Comparison of ENCODE assay signal across 7 cellular contexts in the genomic region with DNA sequence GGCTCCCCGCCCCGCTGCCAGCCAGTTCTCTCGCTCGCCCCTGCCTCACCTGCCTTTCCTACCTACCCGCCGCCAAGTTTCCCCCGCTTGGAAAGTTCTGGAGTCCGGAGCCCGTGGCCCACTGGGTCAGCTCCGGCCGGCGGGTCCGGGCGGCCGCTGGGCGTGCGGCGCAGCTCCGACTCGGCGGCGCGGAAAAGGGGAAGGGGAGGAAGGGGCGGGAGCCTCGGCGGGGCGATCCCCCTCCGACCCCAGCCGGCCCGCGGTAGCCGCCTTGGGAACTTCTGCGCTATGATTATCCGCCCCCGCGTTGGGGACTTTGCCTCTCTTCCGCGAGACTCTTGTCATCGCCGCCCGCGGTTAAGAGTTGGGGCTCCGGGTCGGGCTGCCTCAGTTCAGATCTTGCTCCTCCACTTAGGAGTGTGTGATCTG. TPM values are rescaled to one million over a fixed set of nuclear protein-coding genes. Genes with fewer than 3 reads are reported as not detected.
DNase-seq lines count a peak whose midpoint lies in the region; ATAC-seq, FAIRE-seq and TF ChIP-seq lines count a peak whose summit lies in the region.

No MANE protein-coding gene starts in this region.

- CTCF ChIA-PET in T-cell (lab: Charles Lee): interaction anchor here in 1 of 2 donors (1.0 to 1.6 kb wide), 3 partner anchors 10 to 221 kb away, joined by 3 to 16 read pairs (median 5); a partner anchor contains a TSS

- no peaks in the 10 kb centered on the region for H3K9me3 Mint-ChIP-seq in T-cell

- DNase-seq in T-cell: peak in 32 of 34 experiments; percentile 10 to 48 (median 29)
- DNase-seq in astrocyte of the hippocampus (ENCODE audit: low read depth, low spot score): peak; percentile 16
- DNase-seq in keratinocyte (ENCODE audit: low read depth, low spot score): no peak
- DNase-seq in stimulated activated CD4-positive, alpha-beta T cell treated with anti-CD3 and anti-CD28 coated beads, Interleukin-2, amount 100 ng/mL, for 4 hours (ENCODE audit: low read depth): peak; percentile 59
- DNase-seq in NCI-H2196 treated with DMSO at 0.1 percent for 48 hours (lab: John Stamatoyannopoulos, UW; ENCODE audit: unreplicated experiment): no peak

- peak overlapping the region; percentile 82 to 92 for H3K27ac Mint-ChIP-seq in T-cell

- peak overlapping the region; percentile 13 for H3K9ac ChIP-seq in keratinocyte (ENCODE audit: control insufficient read depth, extremely low read depth, insufficient read depth, low read length)

- no peaks in the 10 kb centered on the region for H3K9me3 ChIP-seq in keratinocyte (ENCODE audit: control insufficient read depth, low read depth, low read length)

- peak overlapping the region; percentile 62 for H2AFZ ChIP-seq in keratinocyte (ENCODE audit: control insufficient read depth, low read length)

- no peaks in the 10 kb centered on the region for H3K36me3 Mint-ChIP-seq in T-cell

- peaks cover 8% of the 10 kb centered on the region for H3K4me1 ChIP-seq in keratinocyte (ENCODE audit: control insufficient read depth, extremely low read depth, insufficient read depth, low read length)

- peak overlapping the region; percentile 50 to 66 (median 66) for H3K4me3 ChIP-seq in keratinocyte (ENCODE audit: control insufficient read depth in 2 of 3, extremely low read depth in 1 of 3, insufficient read depth in 2 of 3, low read depth in 1 of 3, low read length in 3 of 3)

- peak; percentile 22 for ATAC-seq in GM19035 (IDR thresholded peaks at IDR 0.05; ENCODE audit: unreplicated experiment)
- ATAC-seq in HG03095 (IDR thresholded peaks at IDR 0.05; ENCODE audit: unreplicated experiment): peak; percentile 23
- peak; percentile 14 to 30 (median 18) for ATAC-seq in T-cell (replicated peaks in 1 of 4)

- H3K9me1 ChIP-seq in keratinocyte (ENCODE audit: control insufficient read depth, extremely low read depth, insufficient read depth, low read length): no peaks in the 10 kb centered on the region

- peaks cover 35 to 38% (median 36%) of the 10 kb centered on the region in 3 donors for H3K4me1 Mint-ChIP-seq in T-cell

- no peaks in the 10 kb centered on the region for H4K20me1 ChIP-seq in keratinocyte (ENCODE audit: control insufficient read depth, extremely low read depth, insufficient read depth, low read length)

- POLR2A ChIA-PET in T-cell (lab: Charles Lee): interaction anchor here (0.5 to 1.2 kb wide), 5 partner anchors 9 to 1010 kb away, joined by 3 to 6 read pairs (median 5); no protein-coding TSS in a partner anchor

- no peak for TF ChIP-seq CTCF in keratinocyte (optimal IDR thresholded peaks at IDR 0.05 in 1 of 3, IDR thresholded peaks at IDR 0.05 in 1 of 3, conservative IDR thresholded peaks at IDR 0.05 in 1 of 3; ENCODE audit: extremely low read depth in 1 of 3, insufficient read depth in 2 of 3, low read length in 3 of 3)

- H3K27ac ChIP-seq in keratinocyte (ENCODE audit: control insufficient read depth, insufficient read depth, low read length): no peak overlapping the region

- FAIRE-seq in keratinocyte (lab: Jason Lieb, UNC): no peak

- peaks cover 45% of the 10 kb centered on the region for H3K27me3 ChIP-seq in keratinocyte (ENCODE audit: control insufficient read depth, extremely low read depth, insufficient read depth, low read length)

- no peaks in the 10 kb centered on the region for H3K79me2 ChIP-seq in keratinocyte (ENCODE audit: control insufficient read depth, insufficient read depth, low read length)

- H3K4me2 ChIP-seq in keratinocyte (ENCODE audit: control insufficient read depth, extremely low read depth, insufficient read depth, low read depth, low read length): peak overlapping the region; percentile 86

- no peaks in the 10 kb centered on the region for H3K27me3 Mint-ChIP-seq in T-cell

- H3K4me3 Mint-ChIP-seq in T-cell: peak overlapping the region; percentile 87 to 93 (median 87)

- no peaks in the 10 kb centered on the region for H3K36me3 ChIP-seq in keratinocyte (ENCODE audit: control insufficient read depth in 2 of 2, extremely low read depth in 1 of 2, insufficient read depth in 2 of 2, low read length in 2 of 2)

- dilution Hi-C loops in keratinocyte (cut with MboI; ENCODE audit: extremely low pct_ligation_motif_present, low sequenced_read_pairs): no loop called here

RNA-seq across cellular contexts. Expression of a gene that starts 31.0 kb away (rescaled TPM):
- 100 to 1,000 TPM; 111 to 125 (median 115) TPM for total RNA-seq in T-cell
- polyA plus RNA-seq in keratinocyte: 199 to 345 TPM (median 226 TPM) in 3 replicates
- 28.7 TPM for polyA plus RNA-seq in keratinocyte (2011; ENCODE audit: low read depth)
- 189 and 275 TPM in 2 replicates for polyA plus RNA-seq in keratinocyte (2011; cell fraction: cytosol; rRNA removed)
- polyA plus RNA-seq in keratinocyte (2011; cell fraction: nucleus; rRNA removed): 95.3 and 107 TPM in 2 replicates
- polyA plus RNA-seq in keratinocyte (2012; ENCODE audit: low replicate concordance): 144 and 217 TPM in 2 replicates
- 177 to 317 TPM (median 280 TPM) in 3 replicates for polyA minus RNA-seq in keratinocyte
- polyA minus RNA-seq in keratinocyte (2011; cell fraction: cytosol; rRNA and poly(A)+ RNA removed): 227 TPM
- polyA minus RNA-seq in keratinocyte (2011; cell fraction: nucleus; rRNA and poly(A)+ RNA removed): 30.8 and 34.5 TPM in 2 replicates

RNA-seq across cellular contexts. Expression of a gene that starts 56.4 kb away (rescaled TPM):
- total RNA-seq in T-cell: 1 to 10 TPM; 3.4 to 5.7 (median 4.8) TPM
- polyA plus RNA-seq in keratinocyte: 5.9 to 10.5 TPM (median 8.9 TPM) in 3 replicates
- polyA plus RNA-seq in keratinocyte (2011; ENCODE audit: low read depth): 5.9 TPM
- polyA plus RNA-seq in keratinocyte (2011; cell fraction: cytosol; rRNA removed): 7.2 and 9.3 TPM in 2 replicates
- 28.8 and 36.5 TPM in 2 replicates for polyA plus RNA-seq in keratinocyte (2011; cell fraction: nucleus; rRNA removed)
- 5.9 and 7.5 TPM in 2 replicates for polyA plus RNA-seq in keratinocyte (2012; ENCODE audit: low replicate concordance)
- 3.7 to 11.5 TPM (median 10.7 TPM) in 3 replicates for polyA minus RNA-seq in keratinocyte
- 5.2 TPM for polyA minus RNA-seq in keratinocyte (2011; cell fraction: cytosol; rRNA and poly(A)+ RNA removed)
- polyA minus RNA-seq in keratinocyte (2011; cell fraction: nucleus; rRNA and poly(A)+ RNA removed): 9.0 and 17.1 TPM in 2 replicates

Comparison
In these comparisons a context has a peak if more than half of its experiments do, and no peak if none do; other contexts are left out.
1. DNase-seq: peak in T-cell (32 of 34), astrocyte of the hippocampus (single experiment) and stimulated activated CD4-positive, alpha-beta T cell treated with anti-CD3 and anti-CD28 coated beads, Interleukin-2, amount 100 ng/mL, for 4 hours (single experiment); none in keratinocyte (single experiment) and NCI-H2196 treated with DMSO at 0.1 percent for 48 hours (single experiment).
2. Peak in every context shown above with its lines, with median percentiles within 50 percentile points of each other: ATAC-seq.